ENCODE assay signal across 19 cellular contexts in the genomic region with DNA sequence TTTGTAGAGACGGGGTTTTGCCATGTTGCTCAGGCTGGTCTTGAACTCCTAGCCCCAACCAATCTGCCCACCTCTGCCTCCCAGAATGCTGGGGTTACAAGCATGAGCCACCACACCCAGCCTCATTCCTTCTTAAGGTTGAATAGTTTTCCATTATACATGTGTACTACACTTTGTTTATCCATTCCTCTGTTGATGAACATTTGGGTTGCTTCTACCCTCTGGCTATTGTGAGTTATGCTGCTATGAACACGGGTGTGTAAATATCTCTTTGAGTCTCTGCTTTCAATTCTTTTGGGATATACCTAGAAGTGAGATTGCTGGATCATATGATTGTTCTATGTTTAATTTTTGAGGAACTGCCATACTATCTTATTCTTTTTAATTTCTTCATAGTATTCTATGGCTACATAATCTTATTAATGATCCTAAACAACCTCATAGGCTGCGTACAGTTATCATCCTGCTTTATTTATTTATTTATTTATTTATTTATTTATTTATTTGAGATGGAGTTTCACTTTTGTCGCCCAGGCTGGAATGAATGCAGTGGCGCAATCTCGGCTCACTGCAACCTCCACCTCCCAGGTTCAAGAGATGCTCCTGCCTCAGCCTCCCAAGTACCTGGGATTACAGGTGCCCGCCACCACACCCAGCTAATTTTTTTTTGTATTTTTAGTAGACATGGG. TPM values are rescaled to one million over a fixed set of nuclear protein-coding genes. Genes with fewer than 3 reads are reported as not detected.
"Had no signal": no experiment of that assay in that cellular context is flagged by ENCODE, and none has a peak within 500 bp of the region (broad histone marks: within the 10 kb centered on the region; RNA-seq: fewer than 3 reads in every experiment).

No MANE protein-coding gene starts in this region.

- H3K27me3 ChIP-seq: gastrocnemius medialis, heart right ventricle, neural progenitor cell, right atrium auricular region, SJSA1, upper lobe of left lung had no signal

- H3K27me3 Mint-ChIP-seq: activated CD4-positive, alpha-beta T cell treated with anti-CD3 and anti-CD28 coated beads for 36 hours had no signal

- H3K4me3 ChIP-seq: gastrocnemius medialis, heart right ventricle, neural progenitor cell, right atrium auricular region, SJSA1, skin epidermis, upper lobe of left lung had no signal

- H3K4me2 ChIP-seq: neural progenitor cell had no signal

- H3K9ac ChIP-seq: neural progenitor cell, parathyroid adenoma had no signal

- H3K27ac ChIP-seq: gastrocnemius medialis, neural progenitor cell, parathyroid adenoma, right atrium auricular region, SJSA1, skin epidermis, VCaP had no signal

- H3K36me3 ChIP-seq: gastrocnemius medialis had no signal

- H3K27ac Mint-ChIP-seq: activated CD4-positive, alpha-beta T cell treated with anti-CD3 and anti-CD28 coated beads for 36 hours; activated naive CD4-positive, alpha-beta T cell treated with anti-CD3 and anti-CD28 coated beads, Interleukin-2, amount 50 U/mL, for 72 hours; neural progenitor cell had no signal

- H3K4me3 Mint-ChIP-seq: activated CD4-positive, alpha-beta T cell treated with anti-CD3 and anti-CD28 coated beads for 36 hours; neural progenitor cell had no signal

- FAIRE-seq: bronchial epithelial cell, endothelial cell of umbilical vein, islet of Langerhans had no signal

- ATAC-seq: activated CD4-positive, alpha-beta T cell treated with anti-CD3 and anti-CD28 coated beads for 36 hours; activated naive CD4-positive, alpha-beta T cell treated with anti-CD3 and anti-CD28 coated beads, Interleukin-2, amount 50 U/mL, for 72 hours; gastrocnemius medialis; heart right ventricle; left lobe of liver had no signal

- H3K4me1 ChIP-seq: parathyroid adenoma had no signal

- DNase-seq: activated CD4-positive, alpha-beta T cell treated with anti-CD3 and anti-CD28 coated beads for 36 hours; anterior cingulate cortex; gastrocnemius medialis; heart right ventricle; T1000; upper lobe of left lung had no signal

- H3K9me3 Mint-ChIP-seq: activated naive CD4-positive, alpha-beta T cell treated with anti-CD3 and anti-CD28 coated beads, Interleukin-2, amount 50 U/mL, for 72 hours; neural progenitor cell had no signal

- H3K4me1 Mint-ChIP-seq: activated CD4-positive, alpha-beta T cell treated with anti-CD3 and anti-CD28 coated beads for 36 hours had no signal

- H3K9me3 ChIP-seq: gastrocnemius medialis, heart right ventricle, right atrium auricular region, SJSA1, upper lobe of left lung had no signal

- H2AFZ ChIP-seq: neural progenitor cell, parathyroid adenoma had no signal

- H3K36me3 Mint-ChIP-seq: activated naive CD4-positive, alpha-beta T cell treated with anti-CD3 and anti-CD28 coated beads, Interleukin-2, amount 50 U/mL, for 72 hours had no signal

RNA-seq across cellular contexts. Expression of a gene that starts 49.2 kb away (rescaled TPM):
- total RNA-seq: activated CD4-positive, alpha-beta T cell treated with anti-CD3 and anti-CD28 coated beads for 36 hours; activated CD8-positive, alpha-beta memory T cell treated with anti-CD3 and anti-CD28 coated beads for 36 hours; activated naive CD4-positive, alpha-beta T cell treated with anti-CD3 and anti-CD28 coated beads, Interleukin-2, amount 50 U/mL, for 72 hours; endothelial cell of umbilical vein; gastrocnemius medialis; heart right ventricle; left lobe of liver; myocyte; SJSA1 had no signal
- polyA plus RNA-seq: endothelial cell of umbilical vein had no signal
